In the genomic region with DNA sequence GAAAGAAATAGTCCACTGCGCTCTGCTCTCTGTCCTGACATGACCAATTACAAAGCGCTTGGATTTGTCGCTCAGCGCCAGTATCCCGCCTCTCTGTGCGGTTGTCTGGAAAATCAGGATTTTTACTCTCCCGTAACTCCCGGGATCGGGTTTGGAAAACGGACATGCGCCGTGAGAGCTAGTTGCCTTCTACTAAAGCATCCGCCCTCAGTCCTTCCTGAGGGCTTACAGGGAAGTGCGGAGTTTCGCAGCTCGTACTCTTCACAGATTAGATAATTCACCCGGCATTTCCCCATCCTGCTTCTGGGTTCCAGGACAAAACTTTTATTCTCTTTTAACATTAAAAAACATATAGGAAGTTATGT, we compare ENCODE assay signal across 8 cellular contexts. TPM values are rescaled to one million over a fixed set of nuclear protein-coding genes. Genes with fewer than 3 reads are reported as not detected.
A peak's percentile ranks its signal among the peaks of the same experiment; 100 is the strongest.
DNase-seq lines count a peak whose midpoint lies in the region; ATAC-seq and TF ChIP-seq lines count a peak whose summit lies in the region.

No MANE protein-coding gene starts in this region.

- POLR2A ChIA-PET in activated CD4-positive, alpha-beta memory T cell treated with anti-CD3 and anti-CD28 coated beads, Interleukin-2, amount 10 ng/mL, durations not matched to agents 7 days and 5 days (lab: Charles Lee), result interaction anchor here (0.9 to 3.0 kb wide), 15 partner anchors 10 to 400 kb away, joined by 3 to 33 read pairs (median 6); partner anchors contain the start of genes ANKEF1 and JAG1

- peak overlapping the region; percentile 97 for H3K27ac ChIP-seq in C4-2B
- H3K27ac ChIP-seq in lower lobe of right lung, result peak overlapping the region; percentile 94

- H3K9me3 Mint-ChIP-seq in activated CD4-positive, alpha-beta memory T cell treated with anti-CD3 and anti-CD28 coated beads, Interleukin-2, amount 10 ng/mL, durations not matched to agents 7 days and 5 days, result no peaks in the 10 kb centered on the region

- no peaks in the 10 kb centered on the region for H3K27me3 ChIP-seq in lower lobe of right lung (ENCODE audit: low read depth)

- CTCF ChIA-PET in activated CD4-positive, alpha-beta memory T cell treated with anti-CD3 and anti-CD28 coated beads, Interleukin-2, amount 10 ng/mL, durations not matched to agents 7 days and 5 days (lab: Charles Lee), result interaction anchor here (0.9 to 3.2 kb wide), 8 partner anchors 9 to 818 kb away, joined by 3 to 20 read pairs (median 3); partner anchors contain the start of gene ANKEF1

- DNase-seq in NCI-H774 (lab: John Stamatoyannopoulos, UW), result peak; percentile 98
- peak; percentile 79 for DNase-seq in activated CD4-positive, alpha-beta memory T cell treated with anti-CD3 and anti-CD28 coated beads, Interleukin-2, amount 10 ng/mL, durations not matched to agents 7 days and 5 days
- peak; percentile 64 for DNase-seq in effector CD4-positive, alpha-beta T cell
- peak; percentile 91 for DNase-seq in lower lobe of right lung
- peak; percentile 27 to 51 (median 43) for DNase-seq in stimulated activated CD4-positive, alpha-beta T cell treated with anti-CD3 and anti-CD28 coated beads, TNF-alpha, amount 100 ng/mL, for 1 hour (ENCODE audit: low read depth in 3 of 3, low spot score in 1 of 3)

- peaks cover 69% of the 10 kb centered on the region for H3K4me1 Mint-ChIP-seq in activated CD4-positive, alpha-beta memory T cell treated with anti-CD3 and anti-CD28 coated beads, Interleukin-2, amount 10 ng/mL, durations not matched to agents 7 days and 5 days

- no peaks in the 10 kb centered on the region for H3K27me3 Mint-ChIP-seq in activated CD4-positive, alpha-beta memory T cell treated with anti-CD3 and anti-CD28 coated beads, Interleukin-2, amount 10 ng/mL, durations not matched to agents 7 days and 5 days

- H3K4me3 ChIP-seq in lower lobe of right lung, result peak overlapping the region; percentile 97

- no peak for TF ChIP-seq CTCF in C4-2B (conservative IDR thresholded peaks at IDR 0.05)
- TF ChIP-seq CTCF in lower lobe of right lung (IDR thresholded peaks at IDR 0.05), result no peak

- no peaks in the 10 kb centered on the region for H3K36me3 ChIP-seq in lower lobe of right lung

- peaks cover 8% of the 10 kb centered on the region for H3K36me3 Mint-ChIP-seq in activated CD4-positive, alpha-beta memory T cell treated with anti-CD3 and anti-CD28 coated beads, Interleukin-2, amount 10 ng/mL, durations not matched to agents 7 days and 5 days (ENCODE audit: low read depth)

- ATAC-seq in GM19397 (IDR thresholded peaks at IDR 0.05; ENCODE audit: unreplicated experiment), result peak; percentile 40
- ATAC-seq in HG03565 (IDR thresholded peaks at IDR 0.05; ENCODE audit: unreplicated experiment), result peak; percentile 33
- ATAC-seq in lower lobe of right lung, result peak; percentile 94 to 95

- intact Hi-C loops in lower lobe of right lung (cut with DNase I), result no loop called here

- H3K4me1 ChIP-seq in lower lobe of right lung, result peaks cover 33% of the 10 kb centered on the region

- H3K27ac Mint-ChIP-seq in activated CD4-positive, alpha-beta memory T cell treated with anti-CD3 and anti-CD28 coated beads, Interleukin-2, amount 10 ng/mL, durations not matched to agents 7 days and 5 days, result peak overlapping the region; percentile 91

- H3K4me3 Mint-ChIP-seq in activated CD4-positive, alpha-beta memory T cell treated with anti-CD3 and anti-CD28 coated beads, Interleukin-2, amount 10 ng/mL, durations not matched to agents 7 days and 5 days, result peak overlapping the region; percentile 86

- no peaks in the 10 kb centered on the region for H3K9me3 ChIP-seq in lower lobe of right lung

RNA-seq across cellular contexts. Expression of gene MKKS, which starts 0.4 kb away (rescaled TPM):
- 1 to 10 TPM; 7.1 to 8.2 TPM for total RNA-seq in activated CD4-positive, alpha-beta memory T cell treated with anti-CD3 and anti-CD28 coated beads, Interleukin-2, amount 10 ng/mL, durations not matched to agents 7 days and 5 days
- total RNA-seq in lower lobe of right lung, result 16.8 TPM

RNA-seq across cellular contexts. Expression of gene SLX4IP, which starts 0.7 kb away (rescaled TPM):
- total RNA-seq in activated CD4-positive, alpha-beta memory T cell treated with anti-CD3 and anti-CD28 coated beads, Interleukin-2, amount 10 ng/mL, durations not matched to agents 7 days and 5 days, result 1 to 10 TPM; 6.2 TPM
- 5.8 TPM for total RNA-seq in lower lobe of right lung

Comparison
In these comparisons a context has a peak if more than half of its experiments do, and no peak if none do; other contexts are left out.
1. Peak in every context shown above with its lines: DNase-seq, ATAC-seq, H3K4me3 ChIP-seq and H3K27ac ChIP-seq.
2. ATAC-seq: peak in every context shown above with its lines; median percentile 94 in lower lobe of right lung; 40 in GM19397; 33 in HG03565.
3. DNase-seq: peak in every context shown above with its lines; median percentile 98 in NCI-H774; 91 in lower lobe of right lung; 79 in activated CD4-positive, alpha-beta memory T cell treated with anti-CD3 and anti-CD28 coated beads, Interleukin-2, amount 10 ng/mL, durations not matched to agents 7 days and 5 days; 64 in effector CD4-positive, alpha-beta T cell; 43 in stimulated activated CD4-positive, alpha-beta T cell treated with anti-CD3 and anti-CD28 coated beads, TNF-alpha, amount 100 ng/mL, for 1 hour.